ENCODE assay signal across 22 cellular contexts in genomic region chr19:40524133-40524549, GRCh38.
"Had no signal": no experiment of that assay in that cellular context is flagged by ENCODE, and none has a peak within 500 bp of the region (broad histone marks: within the 10 kb centered on the region; RNA-seq: fewer than 3 reads in every experiment).

No MANE protein-coding gene starts in this region.

- H3K4me3 Mint-ChIP-seq: activated CD8-positive, alpha-beta memory T cell treated with anti-CD3 and anti-CD28 coated beads, Interleukin-2, amount 10 ng/mL, durations not matched to agents 7 days and 5 days; activated CD8-positive, alpha-beta T cell treated with anti-CD3 and anti-CD28 coated beads for 36 hours; activated naive CD4-positive, alpha-beta T cell treated with anti-CD3 and anti-CD28 coated beads, Interleukin-2, amount 10 ng/mL, durations not matched to agents 7 days and 5 days; effector memory CD8-positive, alpha-beta T cell; natural killer cell; stimulated activated naive CD8-positive, alpha-beta T cell treated with anti-CD3 and anti-CD28 coated beads, Interleukin-15, Interleukin-2, amounts not matched to agents 100 ng/mL and 50 ng/mL, for 24 hours had no signal

- H3K4me1 ChIP-seq: colonic mucosa, right lobe of liver, thyroid gland, upper lobe of right lung had no signal

- H3K36me3 Mint-ChIP-seq: activated CD8-positive, alpha-beta memory T cell treated with anti-CD3 and anti-CD28 coated beads, Interleukin-2, amount 10 ng/mL, durations not matched to agents 7 days and 5 days; activated naive CD4-positive, alpha-beta T cell treated with anti-CD3 and anti-CD28 coated beads, Interleukin-2, amount 10 ng/mL, durations not matched to agents 7 days and 5 days; natural killer cell had no signal

- H3K27ac Mint-ChIP-seq: activated CD8-positive, alpha-beta memory T cell treated with anti-CD3 and anti-CD28 coated beads, Interleukin-2, amount 10 ng/mL, durations not matched to agents 7 days and 5 days; activated CD8-positive, alpha-beta T cell treated with anti-CD3 and anti-CD28 coated beads for 36 hours; activated naive CD4-positive, alpha-beta T cell treated with anti-CD3 and anti-CD28 coated beads, Interleukin-2, amount 10 ng/mL, durations not matched to agents 7 days and 5 days; effector memory CD8-positive, alpha-beta T cell; natural killer cell; stimulated activated naive CD8-positive, alpha-beta T cell treated with anti-CD3 and anti-CD28 coated beads, Interleukin-15, Interleukin-2, amounts not matched to agents 100 ng/mL and 50 ng/mL, for 24 hours had no signal

- H3K27ac ChIP-seq: colonic mucosa, heart left ventricle, ovary, right lobe of liver, skin epidermis, thyroid gland, upper lobe of right lung had no signal

- H3K9me3 ChIP-seq: colonic mucosa, heart left ventricle, ovary, right lobe of liver, thyroid gland, upper lobe of right lung had no signal

- DNase-seq: activated CD4-positive, alpha-beta T cell treated with anti-CD3 and anti-CD28 coated beads for 4 hours; activated CD4-positive, CD25-positive, alpha-beta regulatory T cell; activated CD8-positive, alpha-beta memory T cell treated with anti-CD3 and anti-CD28 coated beads, Interleukin-2, amount 10 ng/mL, durations not matched to agents 7 days and 5 days; activated CD8-positive, alpha-beta T cell treated with anti-CD3 and anti-CD28 coated beads for 36 hours; activated effector memory CD4-positive, alpha-beta T cell treated with anti-CD3 and anti-CD28 coated beads, Interleukin-2, amount 50 U/mL, for 16 hours; activated naive CD4-positive, alpha-beta T cell treated with anti-CD3 and anti-CD28 coated beads, Interleukin-2, amount 10 ng/mL, durations not matched to agents 7 days and 5 days; activated T-cell treated with anti-CD3 and anti-CD28 coated beads for 4 hours; colonic mucosa; dorsolateral prefrontal cortex; effector memory CD8-positive, alpha-beta T cell; heart left ventricle; left cardiac atrium; midbrain; natural killer cell; ovary; right lobe of liver; stimulated activated CD4-positive, alpha-beta T cell treated with anti-CD3 and anti-CD28 coated beads, Interleukin-1b, Interleukin-23, amount 100 ng/mL, for 48 hours; T-helper 2 cell; thyroid gland; upper lobe of right lung had no signal

- H3K27me3 ChIP-seq: dorsolateral prefrontal cortex, ovary, right lobe of liver, thyroid gland had no signal

- H3K9me3 Mint-ChIP-seq: activated CD8-positive, alpha-beta T cell treated with anti-CD3 and anti-CD28 coated beads for 36 hours; activated naive CD4-positive, alpha-beta T cell treated with anti-CD3 and anti-CD28 coated beads, Interleukin-2, amount 10 ng/mL, durations not matched to agents 7 days and 5 days; effector memory CD8-positive, alpha-beta T cell; natural killer cell; stimulated activated naive CD8-positive, alpha-beta T cell treated with anti-CD3 and anti-CD28 coated beads, Interleukin-15, Interleukin-2, amounts not matched to agents 100 ng/mL and 50 ng/mL, for 24 hours had no signal

- H3K36me3 ChIP-seq: colonic mucosa, heart left ventricle, ovary, right lobe of liver, thyroid gland, upper lobe of right lung had no signal

- H3K4me3 ChIP-seq: colonic mucosa, heart left ventricle, ovary, right lobe of liver, skin epidermis, thyroid gland, upper lobe of right lung had no signal
